ENCODE assay signal across 9 cellular contexts in genomic region chr3:146968204-146968651, GRCh38.
DNase-seq lines count a peak whose midpoint lies in the region; ATAC-seq and TF ChIP-seq lines count a peak whose summit lies in the region.
"Had no signal": no experiment of that assay in that cellular context is flagged by ENCODE, and none has a peak within 500 bp of the region (broad histone marks: within the 10 kb centered on the region; RNA-seq: fewer than 3 reads in every experiment).

No MANE protein-coding gene starts in this region.

- no peaks in the 10 kb centered on the region for H3K9me3 ChIP-seq in H9 (ENCODE audit: control insufficient read depth, low read depth, low read length)

- no peak overlapping the region for H3K56ac ChIP-seq in H9 (ENCODE audit: insufficient read length, low read depth, low read length)

- H2BK120ac ChIP-seq in H9 (ENCODE audit: low read depth, low read length, poor library complexity, severe bottlenecking) = no peak overlapping the region

- POLR2A ChIA-PET in GM10248 (lab: Yijun Ruan, JAX) = no interaction called here

- no peaks in the 10 kb centered on the region for H3K23me2 ChIP-seq in H9 (ENCODE audit: insufficient read length, low read depth, low read length, poor library complexity, severe bottlenecking)

- WGBS in H9 (ENCODE audit: extremely low coverage, insufficient read length, low lambda C conversion rate) = no CpG with 5 or more reads among the region's 1 CpG

- H4K20me1 ChIP-seq in H9 (ENCODE audit: control insufficient read depth, insufficient read depth, insufficient read length) = no peaks in the 10 kb centered on the region

- H3K4ac ChIP-seq in H9 (ENCODE audit: low read depth, low read length) = no peak overlapping the region

- no peak overlapping the region for H3K4me3 Mint-ChIP-seq in H9

- H3K18ac ChIP-seq in H9 (ENCODE audit: insufficient read length, low read depth, low read length) = no peak overlapping the region

- no peak overlapping the region for H4K91ac ChIP-seq in H9 (ENCODE audit: insufficient read length, low read depth, low read length)

- H3K27me3 Mint-ChIP-seq in H9 (ENCODE audit: low read depth) = no peaks in the 10 kb centered on the region

- H2BK12ac ChIP-seq in H9 (ENCODE audit: insufficient read length, low read depth, low read length) = no peak overlapping the region

- H3T11ph ChIP-seq in H9 (ENCODE audit: low read length) = no peak overlapping the region

- no peak overlapping the region for H2BK5ac ChIP-seq in H9 (ENCODE audit: insufficient read length, low read length)

- H3K36me3 Mint-ChIP-seq in H9 (ENCODE audit: insufficient read depth in 1 of 3, low read depth in 3 of 3) = no peaks in the 10 kb centered on the region

- peak; percentile 93 for ATAC-seq in SK-N-SH treated with all-trans-retinoic acid at 6 μM for 48 hours
- ATAC-seq in GM21360 (IDR thresholded peaks at IDR 0.05; ENCODE audit: unreplicated experiment) = no peak
- ATAC-seq in GM19035 (IDR thresholded peaks at IDR 0.05; ENCODE audit: unreplicated experiment) = no peak
- ATAC-seq: left colon had no signal

- H4K5ac ChIP-seq in H9 (ENCODE audit: insufficient read length, low read depth, low read length) = no peak overlapping the region

- no peak overlapping the region for H3K27ac ChIP-seq in H9 (ENCODE audit: insufficient read length, low read depth, low read length)

- no peak overlapping the region for H2BK15ac ChIP-seq in H9 (ENCODE audit: low read depth, low read length)

- no peaks in the 10 kb centered on the region for H3K79me1 ChIP-seq in H9 (ENCODE audit: insufficient read depth, low read depth, low read length, poor library complexity, severe bottlenecking)

- no peak overlapping the region for H3K14ac ChIP-seq in H9 (ENCODE audit: insufficient read depth, low read length)

- H3K9me3 Mint-ChIP-seq in H9 = no peaks in the 10 kb centered on the region

- no peak for DNase-seq in H9
- DNase-seq in fibroblast of peridontal ligament (ENCODE audit: extremely low read depth) = peak; percentile 96
- DNase-seq in stromal cell of bone marrow (ENCODE audit: low read depth) = peak; percentile 78
- DNase-seq in GM10248 (ENCODE audit: extremely low spot score) = no peak
- DNase-seq: KBM-7, left colon had no signal

- H3K27me3 ChIP-seq in H9 (ENCODE audit: insufficient read depth, low read length) = no peaks in the 10 kb centered on the region

- no peak overlapping the region for H3K4me2 ChIP-seq in H9 (ENCODE audit: insufficient read depth, insufficient read length, low read length)

- no peak overlapping the region for H2BK20ac ChIP-seq in H9 (ENCODE audit: low read depth, low read length, poor library complexity, severe bottlenecking)

- H3K79me2 ChIP-seq in H9 (ENCODE audit: insufficient read depth, low read length) = no peaks in the 10 kb centered on the region

- H3K27ac Mint-ChIP-seq in H9 = peak overlapping the region in 2 of 3 experiments; percentile 6 to 26; a peak in 2 of 7 replicates

- CTCF ChIA-PET in GM10248 (lab: Yijun Ruan, JAX) = no interaction called here

- H2AFZ ChIP-seq in H9 (ENCODE audit: low read length) = no peak overlapping the region

- peaks cover 7 to 16% of the 10 kb centered on the region in 2 experiments; a peak in 3 of 4 replicates for H3K4me1 Mint-ChIP-seq in H9

- H3K4me1 ChIP-seq in H9 (ENCODE audit: insufficient read depth, low read length) = no peaks in the 10 kb centered on the region

- H3K9ac ChIP-seq in H9 (ENCODE audit: extremely low read depth, insufficient read length, low read length) = no peak overlapping the region

- TF ChIP-seq CTCF in H9 (conservative IDR thresholded peaks at IDR 0.05) = no peak
- no peak for TF ChIP-seq CTCF in GM10248 (IDR thresholded peaks at IDR 0.05; ENCODE audit: control extremely low read depth, extremely low read depth, low read depth, missing control alignments)

- no peak overlapping the region for H3K23ac ChIP-seq in H9 (ENCODE audit: insufficient read length, low read depth, low read length)

- no peak overlapping the region for H2AK5ac ChIP-seq in H9 (ENCODE audit: insufficient read length, low read length)

- no peak overlapping the region for H4K8ac ChIP-seq in H9 (replicated peaks; ENCODE audit: insufficient read length, low read depth, low read length)

TF ChIP-seq in SK-N-SH treated with all-trans-retinoic acid at 6 μM for 48 hours, 23 proteins besides CTCF, POLR2A, EP300 and RAD21:
- TF ChIP-seq ZFP30 (CRISPR knock-in tag; IDR thresholded peaks at IDR 0.05) = no peak
- no peak for TF ChIP-seq OSR1 (CRISPR knock-in tag; IDR thresholded peaks at IDR 0.05)
- peak; percentile 51; the same call in 1 of the 2 replicates for TF ChIP-seq TOX (CRISPR knock-in tag; IDR thresholded peaks at IDR 0.05; ENCODE audit: borderline replicate concordance)
- no peak for TF ChIP-seq ZNF565 (CRISPR knock-in tag; conservative IDR thresholded peaks at IDR 0.05; ENCODE audit: low read depth)
- no peak for TF ChIP-seq BACH2 (CRISPR knock-in tag; IDR thresholded peaks at IDR 0.05; ENCODE audit: borderline replicate concordance)
- TF ChIP-seq TCF4 (CRISPR knock-in tag; IDR thresholded peaks at IDR 0.05; ENCODE audit: borderline replicate concordance) = no peak
- TF ChIP-seq CREB5 (CRISPR knock-in tag; IDR thresholded peaks at IDR 0.05; ENCODE audit: low read depth) = no peak
- TF ChIP-seq ISL1 (CRISPR knock-in tag; IDR thresholded peaks at IDR 0.05) = 0 out of 2 replicates have a peak, but pooled peaks have one; percentile 32
- TF ChIP-seq ARNTL (CRISPR knock-in tag; IDR thresholded peaks at IDR 0.05; ENCODE audit: borderline replicate concordance, low read depth) = no peak
- no peak for TF ChIP-seq PATZ1 (CRISPR knock-in tag; IDR thresholded peaks at IDR 0.05; ENCODE audit: borderline replicate concordance)

Comparison
In these comparisons a context has a peak if more than half of its experiments do, and no peak if none do; other contexts are left out.
1. DNase-seq: peak in fibroblast of peridontal ligament (single experiment) and stromal cell of bone marrow (single experiment); none in H9 (single experiment) and GM10248 (single experiment).